Comparison of ENCODE assay signal across 27 cellular contexts in the genomic region with DNA sequence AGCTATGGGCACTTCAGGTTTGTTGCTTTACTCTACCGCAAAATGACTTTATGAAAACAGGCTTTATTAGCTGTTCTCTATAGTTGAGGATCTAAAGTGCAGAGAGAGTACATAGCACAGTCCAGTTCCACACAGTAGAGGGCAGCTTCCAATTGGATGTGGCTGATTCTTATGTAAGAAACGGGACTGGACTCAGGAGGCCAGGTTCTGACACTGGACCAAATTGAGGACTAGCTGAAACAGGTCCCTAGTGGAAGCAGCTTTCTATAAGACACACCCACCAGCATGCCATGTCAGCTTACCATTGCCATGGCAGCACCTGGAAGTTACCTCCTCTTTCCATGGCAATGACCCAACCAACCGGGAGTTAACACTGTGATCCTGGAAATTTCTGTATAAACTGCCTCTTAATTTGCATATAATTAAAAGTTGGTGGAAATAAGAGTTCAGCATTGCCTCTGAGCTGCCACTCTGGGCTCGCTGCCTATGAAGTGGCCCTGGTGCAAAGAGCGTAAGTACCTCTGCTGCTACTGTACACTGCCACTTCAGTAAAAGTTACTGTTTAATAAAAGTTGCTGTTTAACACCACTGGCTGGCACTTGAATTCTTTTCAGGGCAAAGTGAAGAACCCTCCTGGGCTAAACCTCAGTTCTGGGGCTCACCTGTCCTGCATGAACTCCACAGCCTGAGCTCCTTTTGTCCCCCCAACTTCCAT.
"Had no signal": no experiment of that assay in that cellular context is flagged by ENCODE, and none has a peak within 500 bp of the region (broad histone marks: within the 10 kb centered on the region; RNA-seq: fewer than 3 reads in every experiment).

No MANE protein-coding gene starts in this region.

- H3K27ac ChIP-seq: breast epithelium, colonic mucosa, neural progenitor cell, parathyroid adenoma, spleen, testis, transverse colon had no signal

- ATAC-seq: activated CD4-positive, alpha-beta T cell treated with anti-CD3 and anti-CD28 coated beads for 36 hours; activated CD8-positive, alpha-beta memory T cell treated with anti-CD3 and anti-CD28 coated beads, Interleukin-2, amount 10 ng/mL, durations not matched to agents 7 days and 5 days; activated CD8-positive, alpha-beta T cell treated with anti-CD3 and anti-CD28 coated beads, Interleukin-2, amount 10 ng/mL, durations not matched to agents 7 days and 5 days; activated naive CD4-positive, alpha-beta T cell treated with anti-CD3 and anti-CD28 coated beads, Interleukin-2, amount 50 U/mL, for 72 hours; activated T-cell treated with anti-CD3 and anti-CD28 coated beads, Interleukin-2, amount 50 U/mL, for 72 hours; left cardiac atrium; natural killer cell; right cardiac atrium; stimulated activated naive CD8-positive, alpha-beta T cell treated with anti-CD3 and anti-CD28 coated beads, Interleukin-15, Interleukin-2, amounts not matched to agents 100 U/mL and 50 U/mL, for 24 hours had no signal

- H2AFZ ChIP-seq: neural progenitor cell, parathyroid adenoma had no signal

- FAIRE-seq: endometrium, urothelium cell line had no signal

- H3K36me3 ChIP-seq: breast epithelium, colonic mucosa, neural progenitor cell, spleen, transverse colon had no signal

- H3K27me3 ChIP-seq: breast epithelium, colonic mucosa, neural progenitor cell, testis, transverse colon had no signal

- H3K79me2 ChIP-seq: parathyroid adenoma had no signal

- H3K4me2 ChIP-seq: neural progenitor cell had no signal

- H3K4me1 ChIP-seq: breast epithelium, colonic mucosa, neural progenitor cell, parathyroid adenoma, testis, transverse colon had no signal

- H3K9ac ChIP-seq: neural progenitor cell, parathyroid adenoma had no signal

- H3K4me3 ChIP-seq: breast epithelium, colonic mucosa, neural progenitor cell, spleen, testis, transverse colon had no signal

- DNase-seq: activated CD4-positive, alpha-beta T cell treated with anti-CD3 and anti-CD28 coated beads for 36 hours; activated CD4-positive, CD25-positive, alpha-beta regulatory T cell; activated CD8-positive, alpha-beta memory T cell treated with anti-CD3 and anti-CD28 coated beads, Interleukin-2, amount 10 ng/mL, durations not matched to agents 7 days and 5 days; activated CD8-positive, alpha-beta T cell treated with anti-CD3 and anti-CD28 coated beads, Interleukin-2, amount 10 ng/mL, durations not matched to agents 7 days and 5 days; activated naive CD4-positive, alpha-beta T cell; activated T-cell treated with anti-CD3 and anti-CD28 coated beads for 4 hours; activated T-cell treated with anti-CD3 and anti-CD28 coated beads, Interleukin-2, amount 50 U/mL, for 72 hours; colonic mucosa; effector CD8-positive, alpha-beta T cell; erythroblast; head of caudate nucleus; left cardiac atrium; natural killer cell; occipital lobe; right cardiac atrium; spleen; stimulated activated CD4-positive, alpha-beta T cell treated with anti-CD3 and anti-CD28 coated beads, Interleukin-2, amount 100 ng/mL, for 48 hours; stimulated activated naive CD8-positive, alpha-beta T cell treated with anti-CD3 and anti-CD28 coated beads, Interleukin-15, Interleukin-2, amounts not matched to agents 100 U/mL and 50 U/mL, for 24 hours; T-helper 1 cell; testis; transverse colon had no signal

- H3K9me3 ChIP-seq: breast epithelium, colonic mucosa, spleen, testis, transverse colon had no signal
